Comparison of ENCODE assay signal across 17 cellular contexts in the genomic region with DNA sequence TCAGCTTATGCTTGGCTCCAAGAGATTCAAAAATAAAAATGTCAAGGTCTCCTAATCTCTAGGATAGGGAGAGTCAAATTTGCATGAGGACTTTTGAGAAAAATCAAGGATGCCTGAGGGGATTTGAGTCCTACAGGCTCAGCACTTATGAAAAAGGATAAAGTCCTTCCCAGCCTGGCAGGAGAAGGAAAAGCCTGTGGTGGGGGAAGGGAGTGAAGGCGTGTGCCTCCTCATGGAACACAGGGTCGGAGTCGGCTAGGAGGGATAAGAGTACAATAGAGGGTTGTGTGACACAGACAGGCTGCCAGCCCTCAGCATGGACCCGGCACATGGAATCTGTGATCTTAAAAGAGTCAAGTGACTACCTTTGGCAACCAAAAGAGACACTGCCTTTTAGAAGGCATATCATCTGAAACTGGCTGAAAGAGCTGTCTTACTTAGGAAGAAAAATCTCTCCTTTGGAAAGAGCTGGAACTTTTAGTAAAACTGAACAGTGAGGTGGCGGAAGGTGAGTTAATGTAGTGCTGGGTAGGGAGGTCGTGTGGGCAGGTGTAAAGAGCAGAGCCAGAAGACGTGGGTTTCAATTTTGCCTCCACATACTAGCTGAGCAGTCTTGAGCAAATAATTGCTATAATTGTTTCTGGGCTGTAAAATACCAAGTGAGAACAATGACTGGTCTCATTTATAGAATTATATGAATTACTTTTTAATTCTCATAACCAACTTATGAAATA. TPM values are rescaled to one million over a fixed set of nuclear protein-coding genes. Genes with fewer than 3 reads are reported as not detected.
DNase-seq lines count a peak whose midpoint lies in the region; ATAC-seq, FAIRE-seq and TF ChIP-seq lines count a peak whose summit lies in the region.
"Had no signal": no experiment of that assay in that cellular context is flagged by ENCODE, and none has a peak within 500 bp of the region (broad histone marks: within the 10 kb centered on the region; RNA-seq: fewer than 3 reads in every experiment).

No MANE protein-coding gene starts in this region.

- H3K4me3 Mint-ChIP-seq in endothelial cell (ENCODE audit: unreplicated experiment) (no peak overlapping the region), neural progenitor cell (no peak overlapping the region)
- H3K4me3 Mint-ChIP-seq: CD4-positive, CD25-positive, alpha-beta regulatory T cell; immature natural killer cell; naive B cell had no signal

- H3K27ac ChIP-seq in GM23248: no peak overlapping the region
- peak overlapping the region; percentile 84; the same call in 1 of the 2 replicates for H3K27ac ChIP-seq in PC-9
- no peak overlapping the region for H3K27ac ChIP-seq in neural progenitor cell
- no peak overlapping the region for H3K27ac ChIP-seq in MM.1S (ENCODE audit: low read length)
- H3K27ac ChIP-seq: suprapubic skin had no signal

- H3K4me1 Mint-ChIP-seq in endothelial cell (ENCODE audit: unreplicated experiment) (peaks cover 15% of the 10 kb centered on the region), neural progenitor cell (peaks cover 22% of the 10 kb centered on the region)
- H3K4me1 Mint-ChIP-seq: immature natural killer cell, naive B cell had no signal

- H3K9me2 ChIP-seq in GM23248 (ENCODE audit: insufficient read depth) (no peaks in the 10 kb centered on the region), PC-9 (ENCODE audit: insufficient read depth) (no peaks in the 10 kb centered on the region), MM.1S (replicated peaks; ENCODE audit: insufficient read depth, low read length) (no peaks in the 10 kb centered on the region)

- H3K27ac Mint-ChIP-seq in endothelial cell (ENCODE audit: unreplicated experiment): peak overlapping the region; percentile 21
- peak overlapping the region; percentile 1 for H3K27ac Mint-ChIP-seq in neural progenitor cell

- H3K36me3 ChIP-seq in GM23248 (ENCODE audit: low read depth): no peaks in the 10 kb centered on the region
- no peaks in the 10 kb centered on the region for H3K36me3 ChIP-seq in PC-9 (ENCODE audit: low read depth)
- H3K36me3 ChIP-seq in neural progenitor cell: no peaks in the 10 kb centered on the region
- no peaks in the 10 kb centered on the region for H3K36me3 ChIP-seq in MM.1S (replicated peaks; ENCODE audit: insufficient read depth, low read length)
- H3K36me3 ChIP-seq: suprapubic skin had no signal

- POLR2A ChIA-PET in PC-9 (lab: Charles Lee; ENCODE audit: unreplicated experiment): no interaction called here

- H3K4me3 ChIP-seq in GM23248: no peak overlapping the region
- no peak overlapping the region for H3K4me3 ChIP-seq in PC-9
- no peak overlapping the region for H3K4me3 ChIP-seq in neural progenitor cell
- no peak overlapping the region for H3K4me3 ChIP-seq in MM.1S (ENCODE audit: low read length)
- H3K4me3 ChIP-seq: suprapubic skin had no signal

- in situ Hi-C loops in GM23248 (cut with MboI): loop anchor here (25.0 kb wide), 1 partner anchor 393 kb away; no protein-coding TSS in a partner anchor

- WGBS in GM23248 (ENCODE audit: low coverage in 1 of 2, low lambda C conversion rate in 2 of 2, missing lambda C conversion rate in 2 of 2), 2 experiments: 38 to 45% methylated on average over 7 of the region's 7 CpGs

- ATAC-seq in HG03565 (IDR thresholded peaks at IDR 0.05; ENCODE audit: unreplicated experiment): no peak
- no peak for ATAC-seq in HG02623 (IDR thresholded peaks at IDR 0.05; ENCODE audit: unreplicated experiment)

- no peaks in the 10 kb centered on the region for H3K79me2 ChIP-seq in GM23248 (ENCODE audit: insufficient read depth)
- H3K79me2 ChIP-seq in PC-9 (ENCODE audit: low read depth): no peaks in the 10 kb centered on the region
- H3K79me2 ChIP-seq in neural progenitor cell (ENCODE audit: low read depth): no peaks in the 10 kb centered on the region
- no peaks in the 10 kb centered on the region for H3K79me2 ChIP-seq in MM.1S (ENCODE audit: low read length)

- intact Hi-C loops in PC-9 (cut with micrococcal nuclease; ENCODE audit: unreplicated experiment): loop anchor here (5.0 kb wide), 2 partner anchors 158 to 1807 kb away; a partner anchor contains a TSS

- H3F3A ChIP-seq in GM23248 (ENCODE audit: insufficient read depth) (peaks cover 13% of the 10 kb centered on the region), PC-9 (ENCODE audit: insufficient read depth, low read depth) (peaks cover 33% of the 10 kb centered on the region), neural progenitor cell (ENCODE audit: low read depth) (peaks cover 15% of the 10 kb centered on the region), MM.1S (ENCODE audit: insufficient read depth, low read length) (no peaks in the 10 kb centered on the region)

- no peak overlapping the region for H3K9ac ChIP-seq in GM23248
- H3K9ac ChIP-seq in neural progenitor cell: no peak overlapping the region
- no peak overlapping the region for H3K9ac ChIP-seq in MM.1S (ENCODE audit: low read length)

- H3K9me3 ChIP-seq in GM23248 (ENCODE audit: low read depth) (no peaks in the 10 kb centered on the region), PC-9 (ENCODE audit: insufficient read depth, low read depth) (no peaks in the 10 kb centered on the region; the same call in 1 of the 2 replicates), neural progenitor cell (ENCODE audit: low read depth) (no peaks in the 10 kb centered on the region), MM.1S (replicated peaks; ENCODE audit: insufficient read depth, low read length) (no peaks in the 10 kb centered on the region)
- H3K9me3 ChIP-seq: suprapubic skin had no signal

- H2AFZ ChIP-seq in GM23248 (0 out of 2 replicates have a peak overlapping the region, but pooled peaks have one; percentile 12), PC-9 (no peak overlapping the region), neural progenitor cell (replicated peaks) (peak overlapping the region; percentile 84), MM.1S (ENCODE audit: low read length) (no peak overlapping the region)

- no peak for FAIRE-seq in frontal cortex (lab: Jason Lieb, UNC)
- FAIRE-seq: colon, small intestine had no signal

- H3K27me3 Mint-ChIP-seq in endothelial cell (ENCODE audit: unreplicated experiment) (peaks cover 2% of the 10 kb centered on the region), neural progenitor cell (ENCODE audit: insufficient read depth, low read depth) (no peaks in the 10 kb centered on the region)
- H3K27me3 Mint-ChIP-seq: CD4-positive, CD25-positive, alpha-beta regulatory T cell had no signal

- H3K9me3 Mint-ChIP-seq in endothelial cell (ENCODE audit: unreplicated experiment): no peaks in the 10 kb centered on the region
- no peaks in the 10 kb centered on the region for H3K9me3 Mint-ChIP-seq in neural progenitor cell
- H3K9me3 Mint-ChIP-seq: immature natural killer cell, naive B cell had no signal

- no peaks in the 10 kb centered on the region for H3K36me3 Mint-ChIP-seq in endothelial cell (ENCODE audit: low read depth, unreplicated experiment)
- no peaks in the 10 kb centered on the region for H3K36me3 Mint-ChIP-seq in neural progenitor cell
- H3K36me3 Mint-ChIP-seq: CD4-positive, CD25-positive, alpha-beta regulatory T cell; immature natural killer cell; naive B cell had no signal

- H3K4me2 ChIP-seq in GM23248 (ENCODE audit: unreplicated experiment): no peak overlapping the region
- no peak overlapping the region for H3K4me2 ChIP-seq in PC-9
- H3K4me2 ChIP-seq in neural progenitor cell: peak overlapping the region; percentile 67
- H3K4me2 ChIP-seq in MM.1S (ENCODE audit: low read depth, low read length): no peak overlapping the region

- CTCF ChIA-PET in PC-9 (lab: Charles Lee): no interaction called here

- H3K4me1 ChIP-seq in GM23248 (ENCODE audit: insufficient read depth) (peaks cover 15% of the 10 kb centered on the region), PC-9 (replicated peaks; ENCODE audit: insufficient read depth) (peaks cover 32% of the 10 kb centered on the region), neural progenitor cell (peaks cover 30% of the 10 kb centered on the region), MM.1S (ENCODE audit: low read length) (no peaks in the 10 kb centered on the region)

- no peak for DNase-seq in GM23248
- no peak for DNase-seq in PC-9
- DNase-seq in endothelial cell (ENCODE audit: low spot score): no peak
- DNase-seq in neural progenitor cell (ENCODE audit: low spot score): peak; percentile 69
- no peak for DNase-seq in MM.1S
- no peak for DNase-seq in frontal cortex (ENCODE audit: low spot score in 2 of 2)
- DNase-seq: activated naive CD4-positive, alpha-beta T cell treated with anti-CD3 and anti-CD28 coated beads, Interleukin-2, amount 50 U/mL, for 16 hours; CD4-positive, CD25-positive, alpha-beta regulatory T cell; immature natural killer cell; KG1; naive B cell; NCI-H1930; small intestine had no signal

- H3K27me3 ChIP-seq in GM23248 (replicated peaks; ENCODE audit: insufficient read depth) (no peaks in the 10 kb centered on the region), PC-9 (ENCODE audit: insufficient read depth, low read depth) (no peaks in the 10 kb centered on the region), neural progenitor cell (no peaks in the 10 kb centered on the region), MM.1S (replicated peaks; ENCODE audit: insufficient read depth, low read length) (no peaks in the 10 kb centered on the region)
- H3K27me3 ChIP-seq: suprapubic skin had no signal

- H4K20me1 ChIP-seq in GM23248 (ENCODE audit: insufficient read depth) (no peaks in the 10 kb centered on the region), PC-9 (ENCODE audit: insufficient read depth) (no peaks in the 10 kb centered on the region), neural progenitor cell (ENCODE audit: low read depth) (no peaks in the 10 kb centered on the region), MM.1S (ENCODE audit: insufficient read depth, low read length) (no peaks in the 10 kb centered on the region)

- TF ChIP-seq CTCF in PC-9 (conservative IDR thresholded peaks at IDR 0.05): no peak
- TF ChIP-seq CTCF in endothelial cell (IDR thresholded peaks at IDR 0.05; ENCODE audit: unreplicated experiment): no peak
- no peak for TF ChIP-seq CTCF in neural progenitor cell (IDR thresholded peaks at IDR 0.05)
- TF ChIP-seq CTCF in MM.1S (IDR thresholded peaks at IDR 0.05; ENCODE audit: low read length): no peak

- no TSS peak for BruUV-seq in PC-9 (replicated peaks; lab: Mats Ljungman, UMichigan)

RNA-seq across cellular contexts. Expression of a gene that starts 58.8 kb away (rescaled TPM):
- total RNA-seq in GM23248 (2014; rRNA removed; shearing (Covaris generic)): 68.3 and 69.5 TPM in 2 replicates
- 95.4 and 116 TPM in 2 replicates for polyA plus RNA-seq in GM23248 (2016; fragmentation: Nextera tagmentation; extraction: Ambion mirVana)
- total RNA-seq in PC-9 (2021) (143 and 196 TPM in 2 replicates), endothelial cell (ENCODE audit: unreplicated experiment) (225 TPM), neural progenitor cell (ENCODE audit: low replicate concordance) (70.7 and 199 TPM in 2 replicates), frontal cortex (86.0 TPM)

Comparison
In these comparisons a context has a peak if more than half of its experiments do, and no peak if none do; other contexts are left out.
1. H2AFZ ChIP-seq: peak in GM23248 (single experiment) and neural progenitor cell (single experiment); none in PC-9 (single experiment) and MM.1S (single experiment).